In the genomic region with DNA sequence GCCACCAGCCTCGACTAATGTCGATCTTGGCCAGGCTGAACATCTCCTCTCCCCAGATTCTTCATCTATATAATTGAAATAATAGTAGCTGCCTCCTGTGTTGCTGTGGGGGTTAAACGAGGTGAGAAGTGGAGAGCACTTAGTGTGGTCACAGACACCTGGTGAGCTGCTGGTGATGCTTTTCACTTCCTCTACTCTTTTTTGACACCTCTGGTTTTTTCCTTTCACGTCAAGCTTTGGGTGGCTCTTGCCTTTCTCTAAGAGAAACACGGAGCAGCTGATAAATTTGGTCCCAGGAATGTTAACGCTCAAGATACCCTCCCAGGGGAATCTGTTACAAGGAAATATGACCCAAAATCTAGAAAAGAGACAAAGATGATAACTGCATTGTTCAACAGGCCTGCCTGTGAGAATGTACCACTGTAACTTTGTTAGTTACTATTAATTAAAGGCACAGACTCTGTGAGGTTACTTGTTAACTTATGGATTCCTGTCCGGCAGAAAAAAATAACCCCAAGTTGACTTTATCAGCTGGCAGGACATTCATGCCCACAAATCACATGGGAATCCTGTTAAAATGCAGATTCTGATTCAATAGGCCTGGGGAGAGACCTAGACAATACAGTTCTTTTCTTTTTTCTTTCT, we compare ENCODE assay signal across 12 cellular contexts. TPM values are rescaled to one million over a fixed set of nuclear protein-coding genes. Genes with fewer than 3 reads are reported as not detected.
DNase-seq lines count a peak whose midpoint lies in the region; ATAC-seq, FAIRE-seq and TF ChIP-seq lines count a peak whose summit lies in the region.
"Had no signal": no experiment of that assay in that cellular context is flagged by ENCODE, and none has a peak within 500 bp of the region (broad histone marks: within the 10 kb centered on the region; RNA-seq: fewer than 3 reads in every experiment).

No MANE protein-coding gene starts in this region.

- peak overlapping the region; percentile 41 for H3K27ac ChIP-seq in GM12878 (ENCODE audit: control insufficient read depth, insufficient read depth)
- H3K27ac ChIP-seq in caudate nucleus (ENCODE audit: low read depth, low read length), result no peak overlapping the region
- H3K27ac ChIP-seq: heart left ventricle, right lobe of liver had no signal

- no peak overlapping the region for H3K4me3 Mint-ChIP-seq in HFFc6

- WGBS in GM12878 (ENCODE audit: insufficient coverage, insufficient replicate concordance, low lambda C conversion rate, missing lambda C conversion rate), result 34% methylated on average over 7 of the region's 7 CpGs

- H3K9me3 Mint-ChIP-seq in HFFc6, result no peaks in the 10 kb centered on the region

- H3K9ac ChIP-seq in GM12878 (ENCODE audit: control insufficient read depth, insufficient read depth, low read length), result no peak overlapping the region

- peaks cover 34% of the 10 kb centered on the region for H3K4me1 Mint-ChIP-seq in HFFc6 (ENCODE audit: low read depth)

- no peaks in the 10 kb centered on the region for H3K9me3 ChIP-seq in GM12878 (replicated peaks; ENCODE audit: control insufficient read depth, insufficient read depth, low read length)
- H3K9me3 ChIP-seq: heart left ventricle, right lobe of liver had no signal

- SMC1A ChIA-PET in GM12878 (lab: Charles Lee; ENCODE audit: uncharacterized antibody, unreplicated experiment), result interaction anchor here (0.7 to 3.5 kb wide), 24 partner anchors 9 to 175 kb away, joined by 3 to 50 read pairs (median 4); partner anchors contain the start of gene NPFFR1

- TF ChIP-seq POLR2A in GM12878 (IDR thresholded peaks at IDR 0.05; ENCODE audit: low read depth, low read length), result no peak

- H3K4me1 ChIP-seq in GM12878 (ENCODE audit: control insufficient read depth, insufficient read depth, low read length), result peaks cover 16% of the 10 kb centered on the region
- H3K4me1 ChIP-seq: right lobe of liver had no signal

- peaks cover 1% of the 10 kb centered on the region for H3K27me3 Mint-ChIP-seq in HFFc6 (ENCODE audit: insufficient read depth)

- BruUV-seq in GM12878 (replicated peaks; lab: Mats Ljungman, UMichigan), result no TSS peak

- peak; percentile 77 to 84; a peak in 3 of 4 replicates for TF ChIP-seq EP300 in GM12878 (IDR thresholded peaks at IDR 0.05; ENCODE audit: borderline replicate concordance in 1 of 2, control insufficient read depth in 1 of 2, low read depth in 2 of 2, low read length in 2 of 2)

- peak overlapping the region; percentile 53; the same call in 1 of the 2 replicates for H3K4me2 ChIP-seq in GM12878 (ENCODE audit: control insufficient read depth, insufficient read depth)

- no peaks in the 10 kb centered on the region for H3K36me3 ChIP-seq in GM12878 (ENCODE audit: control insufficient read depth in 2 of 2, insufficient read depth in 2 of 2, low read length in 1 of 2)
- H3K36me3 ChIP-seq: heart left ventricle, right lobe of liver had no signal

- DNase-seq in GM18507 (ENCODE audit: extremely low spot score, insufficient read length, low read depth) (peak; percentile 60), GM12878 (ENCODE audit: low read depth, low spot score) (peak; percentile 71), HFFc6 (no peak), NCI-H1105 (lab: John Stamatoyannopoulos, UW) (no peak), caudate nucleus (lab: John Stamatoyannopoulos, UW) (no peak)
- no peak for DNase-seq in NK-92 treated with Interleukin-12 subunit alpha and Interleukin-12 subunit beta, amount 100 ng/mL, for 24 hours (lab: John Stamatoyannopoulos, UW)
- DNase-seq: C1 segment of cervical spinal cord; effector memory CD4-positive, alpha-beta T cell; heart left ventricle; right lobe of liver had no signal

- no peaks in the 10 kb centered on the region for H3K27me3 ChIP-seq in GM12878 (replicated peaks in 1 of 2; ENCODE audit: control insufficient read depth in 2 of 2, insufficient read depth in 2 of 2, low read length in 1 of 2)
- H3K27me3 ChIP-seq: heart left ventricle, right lobe of liver had no signal

- ATAC-seq in GM21381 (IDR thresholded peaks at IDR 0.05; ENCODE audit: unreplicated experiment), result peak; percentile 87
- ATAC-seq in HG03064 (IDR thresholded peaks at IDR 0.05; ENCODE audit: low read depth, unreplicated experiment), result peak; percentile 75
- peak; percentile 96 for ATAC-seq in GM12878
- ATAC-seq: heart left ventricle, right lobe of liver had no signal

- TF ChIP-seq CTCF in GM12878 (IDR thresholded peaks at IDR 0.05 in 2 of 3, conservative IDR thresholded peaks at IDR 0.05 in 1 of 3; ENCODE audit: control insufficient read depth in 2 of 3, extremely low read depth in 1 of 3, insufficient read depth in 1 of 3, low read depth in 3 of 3, low read length in 3 of 3) (no peak), HFFc6 (IDR thresholded peaks at IDR 0.05) (no peak)

- intact Hi-C loops in GM12878 (cut with micrococcal nuclease; ENCODE audit: unreplicated experiment), result no loop called here

- H2AFZ ChIP-seq in GM12878 (ENCODE audit: control insufficient read depth, low read depth, low read length), result peak overlapping the region; percentile 28; the same call in 1 of the 2 replicates

- H4K20me1 ChIP-seq in GM12878 (ENCODE audit: control insufficient read depth, insufficient read depth), result no peaks in the 10 kb centered on the region

- H3K4me3 ChIP-seq in GM12878, result no peak overlapping the region
- H3K4me3 ChIP-seq: heart left ventricle, right lobe of liver had no signal

- TF ChIP-seq RAD21 in GM12878 (IDR thresholded peaks at IDR 0.05; ENCODE audit: insufficient read depth, low read depth, low read length), result no peak

- H3K79me2 ChIP-seq in GM12878 (ENCODE audit: control insufficient read depth, insufficient read depth, low read length), result no peaks in the 10 kb centered on the region

- POLR2A ChIA-PET in GM12878 (lab: Charles Lee), result interaction anchor here (0.7 to 2.9 kb wide), 6 partner anchors 17 to 200 kb away, joined by 3 to 20 read pairs (median 6); no protein-coding TSS in a partner anchor

- CTCF ChIA-PET in GM12878 (lab: Yijun Ruan, JAX), result interaction anchor here (0.7 to 2.6 kb wide), 19 partner anchors 9 to 119 kb away, joined by 3 to 22 read pairs (median 4); no protein-coding TSS in a partner anchor

- FAIRE-seq in GM18507 (lab: Jason Lieb, UNC) (peak; percentile 98), GM12878 (lab: Jason Lieb, UNC) (peak; percentile 83)

- H3K36me3 Mint-ChIP-seq in HFFc6 (ENCODE audit: low read depth), result no peaks in the 10 kb centered on the region

- RAD21 ChIA-PET in GM12878 (lab: Charles Lee; ENCODE audit: unreplicated experiment), result interaction anchor here (0.9 to 4.1 kb wide), 11 partner anchors 9 to 147 kb away, joined by 3 to 32 read pairs (median 5); partner anchors contain the start of genes NPFFR1 and TYSND1

- H3K27ac Mint-ChIP-seq in HFFc6, result no peak overlapping the region

- in situ Hi-C loops in GM12878 (cut with MboI), result no loop called here

TF ChIP-seq in GM12878, 131 proteins besides CTCF, POLR2A, EP300 and RAD21 (continues in another document):
- TF ChIP-seq GATAD2B (conservative IDR thresholded peaks at IDR 0.05; ENCODE audit: low read depth) (peak; percentile 41), CHD2 (IDR thresholded peaks at IDR 0.05; ENCODE audit: borderline replicate concordance, low read depth, low read length) (peak; percentile 48; the same call in 1 of the 2 replicates), MEF2B (IDR thresholded peaks at IDR 0.05; ENCODE audit: partially characterized antibody, poor library complexity, severe bottlenecking) (peak; percentile 69), CBX3 (IDR thresholded peaks at IDR 0.05; ENCODE audit: borderline replicate concordance, low read depth) (no peak), PAX5 (IDR thresholded peaks at IDR 0.05; ENCODE audit: borderline replicate concordance, low read depth, low read length) (peak; percentile 41; the same call in 1 of the 2 replicates), ZNF217 (IDR thresholded peaks at IDR 0.05) (0 out of 2 replicates have a peak, but pooled peaks have one; percentile 10), BCL11A (IDR thresholded peaks at IDR 0.05; ENCODE audit: low read depth, low read length) (peak; percentile 29; the same call in 1 of the 2 replicates), TCF12 (IDR thresholded peaks at IDR 0.05; ENCODE audit: low read depth, low read length) (peak; percentile 90), NR2F1 (conservative IDR thresholded peaks at IDR 0.05) (peak; percentile 20; the same call in 1 of the 2 replicates), BHLHE40 (IDR thresholded peaks at IDR 0.05; ENCODE audit: borderline replicate concordance in 1 of 2, low read depth in 2 of 2, low read length in 1 of 2) (peak; percentile 5 to 39; a peak in 1 of 4 replicates)
- TF ChIP-seq, protein P1, sequence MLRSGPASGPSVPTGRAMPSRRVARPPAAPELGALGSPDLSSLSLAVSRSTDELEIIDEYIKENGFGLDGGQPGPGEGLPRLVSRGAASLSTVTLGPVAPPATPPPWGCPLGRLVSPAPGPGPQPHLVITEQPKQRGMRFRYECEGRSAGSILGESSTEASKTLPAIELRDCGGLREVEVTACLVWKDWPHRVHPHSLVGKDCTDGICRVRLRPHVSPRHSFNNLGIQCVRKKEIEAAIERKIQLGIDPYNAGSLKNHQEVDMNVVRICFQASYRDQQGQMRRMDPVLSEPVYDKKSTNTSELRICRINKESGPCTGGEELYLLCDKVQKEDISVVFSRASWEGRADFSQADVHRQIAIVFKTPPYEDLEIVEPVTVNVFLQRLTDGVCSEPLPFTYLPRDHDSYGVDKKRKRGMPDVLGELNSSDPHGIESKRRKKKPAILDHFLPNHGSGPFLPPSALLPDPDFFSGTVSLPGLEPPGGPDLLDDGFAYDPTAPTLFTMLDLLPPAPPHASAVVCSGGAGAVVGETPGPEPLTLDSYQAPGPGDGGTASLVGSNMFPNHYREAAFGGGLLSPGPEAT (IDR thresholded peaks at IDR 0.05; ENCODE audit: low read depth), result peak; percentile 83

RNA-seq across cellular contexts. Expression of gene NPFFR1, which starts 9.5 kb away (rescaled TPM):
- 0.06 and 0.07 TPM in 2 replicates for total RNA-seq in GM12878 (2013; cell fraction: nucleolus; rRNA removed)
- not detected in 2 replicates for total RNA-seq in GM12878 (2014; rRNA removed)
- not detected in 2 replicates for total RNA-seq in GM12878 (2014; rRNA removed; fragmentation: Illumina TruSeq; extraction: Trizol)
- total RNA-seq in GM12878 (2021), result not detected in 2 replicates
- polyA plus RNA-seq in GM12878 (2011; ENCODE audit: low read depth), result not detected
- polyA plus RNA-seq in GM12878 (2011; rRNA removed), result 0.01 TPM in 1 of 2 replicates, not detected in the other
- not detected in 2 replicates for polyA plus RNA-seq in GM12878 (2011; cell fraction: cytosol; rRNA removed)
- polyA plus RNA-seq in GM12878 (2011; cell fraction: nucleus; rRNA removed), result 0.01 TPM in 1 of 2 replicates, not detected in the other
- not detected in 2 replicates for polyA plus RNA-seq in GM12878 (2012)
- not detected in 2 replicates for polyA plus RNA-seq in GM12878 (2014; fragmentation: Illumina TruSeq; extraction: Trizol)
- not detected for polyA plus RNA-seq in GM12878 (2014; fragmentation: Nextera tagmentation; extraction: Ambion mirVana)
- polyA plus RNA-seq in GM12878 (2014; rRNA removed), result not detected in 2 replicates
- polyA plus RNA-seq in GM12878 (2016; fragmentation: Nextera tagmentation; extraction: Ambion mirVana), result under 1 TPM in 1 of 2 experiments, not detected in 1; 0.03 TPM
- polyA minus RNA-seq in GM12878 (2011; rRNA and poly(A)+ RNA removed), result not detected in 2 replicates
- not detected in 2 replicates for polyA minus RNA-seq in GM12878 (2011; cell fraction: cytosol; rRNA and poly(A)+ RNA removed)
- polyA minus RNA-seq in GM12878 (2011; cell fraction: nucleus; rRNA and poly(A)+ RNA removed), result not detected in 2 replicates
- total RNA-seq in HFFc6 (2021; fragmentation: NEBNext Ultra II Directional; extraction: Animal tissue kit (Norgen Biotek cat#: 25700)), result not detected
- total RNA-seq: right lobe of liver had no signal
- polyA plus RNA-seq: heart left ventricle had no signal

Comparison
In these comparisons a context has a peak if more than half of its experiments do, and no peak if none do; other contexts are left out.
1. DNase-seq: peak in GM18507 (single experiment) and GM12878 (single experiment); none in HFFc6 (single experiment), NCI-H1105 (single experiment), caudate nucleus (0 of 61) and NK-92 treated with Interleukin-12 subunit alpha and Interleukin-12 subunit beta, amount 100 ng/mL, for 24 hours (single experiment).
2. Peak in every context shown above with its lines, with median percentiles within 50 percentile points of each other: ATAC-seq.